Comparison of ENCODE assay signal across 9 cellular contexts in the genomic region with DNA sequence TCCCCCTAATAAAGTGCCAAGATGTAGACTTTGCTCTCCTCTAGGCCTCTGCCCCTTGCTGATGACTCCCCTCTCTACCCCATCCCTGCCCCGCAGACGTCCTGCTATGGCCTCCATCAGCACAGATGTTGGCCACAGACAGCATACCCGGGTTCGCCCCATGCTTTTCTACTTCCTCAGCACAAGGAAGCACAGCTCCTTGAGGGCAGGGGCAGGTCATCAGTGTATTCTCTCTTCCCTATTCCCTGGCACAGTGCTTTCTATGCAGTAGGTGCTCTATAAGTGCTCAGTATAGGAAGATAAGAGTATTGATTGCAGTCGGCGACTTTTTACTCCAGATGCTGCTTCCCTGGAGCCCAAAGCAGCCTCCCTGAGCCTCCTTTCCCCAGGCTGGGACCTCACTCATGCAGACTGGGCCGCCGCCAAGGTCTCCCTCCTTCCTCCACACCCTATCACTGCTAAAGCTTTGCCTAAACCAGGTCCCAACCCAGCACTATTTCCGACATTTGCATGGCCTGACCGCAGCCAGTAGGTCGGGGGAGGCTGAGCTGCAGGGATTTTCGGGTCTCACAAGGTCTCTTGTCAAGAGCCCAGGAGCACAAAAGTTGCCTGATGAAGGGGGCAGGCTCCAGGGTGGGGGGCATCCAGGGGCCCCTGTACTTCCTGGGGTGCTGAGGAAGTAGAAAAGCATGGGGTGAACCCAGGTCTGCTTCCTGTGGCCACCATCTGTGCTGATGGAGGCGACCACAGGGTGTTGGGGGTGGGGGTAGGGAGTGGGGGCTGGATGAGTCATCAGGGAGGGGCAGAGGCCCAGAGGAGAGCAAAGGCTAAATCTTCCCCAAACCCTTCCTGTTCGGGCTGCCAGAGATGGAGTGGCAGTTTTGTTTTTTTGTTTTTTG. TPM values are rescaled to one million over a fixed set of nuclear protein-coding genes. Genes with fewer than 3 reads are reported as not detected.
A peak's percentile ranks its signal among the peaks of the same experiment; 100 is the strongest.
DNase-seq lines count a peak whose midpoint lies in the region; ATAC-seq and TF ChIP-seq lines count a peak whose summit lies in the region.
"Had no signal": no experiment of that assay in that cellular context is flagged by ENCODE, and none has a peak within 500 bp of the region (broad histone marks: within the 10 kb centered on the region; RNA-seq: fewer than 3 reads in every experiment).

No MANE protein-coding gene starts in this region.

- peak overlapping the region; percentile 54 for H3K27ac ChIP-seq in HUES48 (ENCODE audit: low read depth, low read length)
- peak overlapping the region; percentile 19 to 80 (median 48) for H3K27ac ChIP-seq in esophagus squamous epithelium

- H3K4me1 ChIP-seq in HUES48 (ENCODE audit: control insufficient read depth, insufficient read depth, low read length) (peaks cover 14% of the 10 kb centered on the region), esophagus squamous epithelium (peaks cover 0 to 27% (median 9%) of the 10 kb centered on the region in 3 donors)

- no peak for TF ChIP-seq POLR2A in esophagus squamous epithelium (IDR thresholded peaks at IDR 0.05)

- 60 to 67% methylated on average over 8 to 13 of the region's 14 CpGs for WGBS in esophagus squamous epithelium, 2 donors

- H3K9me3 ChIP-seq in HUES48 (ENCODE audit: control insufficient read depth, insufficient read depth, low read length) (no peaks in the 10 kb centered on the region), esophagus squamous epithelium (no peaks in the 10 kb centered on the region)

- no peak for TF ChIP-seq CTCF in esophagus squamous epithelium (IDR thresholded peaks at IDR 0.05)

- H3K9ac ChIP-seq in HUES48 (ENCODE audit: low read depth, low read length) = no peak overlapping the region

- ATAC-seq in GM21526 (IDR thresholded peaks at IDR 0.05; ENCODE audit: low FRiP score, unreplicated experiment) = peak; percentile 71

- intact Hi-C loops in esophagus squamous epithelium (cut with DNase I) = no loop called here

- no peak overlapping the region for H3K4me3 ChIP-seq in HUES48 (ENCODE audit: low read depth, low read length)
- H3K4me3 ChIP-seq in esophagus squamous epithelium = peak overlapping the region in 1 of 4 donors; percentile 12

- H3K27me3 ChIP-seq in HUES48 (ENCODE audit: control insufficient read depth, insufficient read depth, low read length) (no peaks in the 10 kb centered on the region), esophagus squamous epithelium (peaks cover 0 to 5% (median 0%) of the 10 kb centered on the region in 4 donors)

- H3K36me3 ChIP-seq in HUES48 (ENCODE audit: control insufficient read depth, insufficient read depth, low read length) (no peaks in the 10 kb centered on the region), esophagus squamous epithelium (no peaks in the 10 kb centered on the region)

- DNase-seq in Daoy (ENCODE audit: low read depth) (peak; percentile 68), esophagus squamous epithelium (lab: John Stamatoyannopoulos, UW) (peak; percentile 47), NCI-H510A (lab: John Stamatoyannopoulos, UW) (no peak), Ammon's horn (ENCODE audit: low spot score) (no peak)
- peak; percentile 27 for DNase-seq in activated CD4-positive, alpha-beta T cell treated with anti-CD3 and anti-CD28 coated beads for 1 hour
- peak; percentile 53 for DNase-seq in stimulated activated CD8-positive, alpha-beta memory T cell treated with anti-CD3 and anti-CD28 coated beads, Interleukin-12 subunit alpha, Interleukin-12 subunit beta, amount 100 ng/mL, for 1 hour (ENCODE audit: low read depth)

RNA-seq across cellular contexts. Expression of gene CALHM3, which starts 8.0 kb away (rescaled TPM):
- total RNA-seq in Daoy (2014; rRNA removed; shearing (Covaris generic)) = 0.29 TPM in 1 of 2 replicates, not detected in the other
- total RNA-seq in esophagus squamous epithelium = not detected
- total RNA-seq: glomerular endothelial cell had no signal

RNA-seq across cellular contexts. Expression of gene CALHM1, which starts 12.3 kb away (rescaled TPM):
- total RNA-seq in Daoy (2014; rRNA removed; shearing (Covaris generic)) = not detected in 2 replicates
- not detected for total RNA-seq in esophagus squamous epithelium
- total RNA-seq: glomerular endothelial cell had no signal

RNA-seq across cellular contexts. Expression of gene CALHM2, which starts 18.8 kb away (rescaled TPM):
- 1.9 and 3.8 TPM in 2 replicates for total RNA-seq in Daoy (2014; rRNA removed; shearing (Covaris generic))
- 10 to 100 TPM in 2 of 4 donors, 1 to 10 TPM in 2; 5.0 to 40.1 (median 9.3) TPM for total RNA-seq in esophagus squamous epithelium

RNA-seq across cellular contexts. Expression of gene NEURL1, which starts 22.5 kb away (rescaled TPM):
- 0.03 TPM in 1 of 2 replicates, not detected in the other for total RNA-seq in Daoy (2014; rRNA removed; shearing (Covaris generic))
- total RNA-seq in esophagus squamous epithelium = under 1 TPM in 1 of 4 donors, not detected in 3; 0.19 TPM

Comparison
In these comparisons a context has a peak if more than half of its experiments do, and no peak if none do; other contexts are left out.
1. DNase-seq: peak in Daoy (single experiment), activated CD4-positive, alpha-beta T cell treated with anti-CD3 and anti-CD28 coated beads for 1 hour (single experiment), esophagus squamous epithelium (single experiment) and stimulated activated CD8-positive, alpha-beta memory T cell treated with anti-CD3 and anti-CD28 coated beads, Interleukin-12 subunit alpha, Interleukin-12 subunit beta, amount 100 ng/mL, for 1 hour (single experiment); none in NCI-H510A (single experiment) and Ammon's horn (single experiment).